In the genomic region with DNA sequence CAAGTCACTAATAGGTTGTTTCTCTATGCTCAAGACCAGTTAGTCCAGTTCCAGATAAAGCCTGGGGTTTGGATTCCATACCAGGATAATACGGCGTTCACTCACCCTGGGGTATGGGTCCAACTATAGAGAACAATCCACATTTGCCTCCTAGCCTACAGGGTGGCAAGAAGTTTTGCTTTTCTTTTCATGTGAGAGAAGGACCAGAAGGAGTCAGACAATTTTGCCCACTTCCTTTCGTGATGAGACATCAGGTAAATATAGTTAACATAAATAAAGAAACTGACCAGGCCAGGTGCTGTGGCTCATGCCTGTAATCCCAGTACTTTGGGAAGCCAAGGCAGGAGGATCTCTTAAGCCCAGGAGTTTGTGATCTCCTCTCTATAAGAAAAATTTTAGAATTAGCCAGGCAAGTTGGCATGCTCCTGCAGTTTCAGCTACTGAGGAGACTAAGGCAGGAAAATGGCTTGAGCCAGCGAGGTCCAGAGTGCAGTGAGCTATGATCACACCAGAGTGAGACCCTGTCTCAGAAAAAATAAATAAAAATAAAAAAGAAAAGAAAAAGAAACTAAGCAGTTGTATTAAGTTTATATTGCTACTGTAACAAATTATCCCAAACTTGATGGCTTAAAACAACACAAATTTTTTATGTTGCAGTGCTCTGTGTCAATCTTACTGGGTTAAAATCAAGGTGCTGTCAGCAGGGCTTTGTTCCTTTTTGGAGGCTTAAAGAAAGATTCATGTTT, we compare ENCODE assay signal across 10 cellular contexts. TPM values are rescaled to one million over a fixed set of nuclear protein-coding genes. Genes with fewer than 3 reads are reported as not detected.
DNase-seq lines count a peak whose midpoint lies in the region; ATAC-seq, FAIRE-seq and TF ChIP-seq lines count a peak whose summit lies in the region.
"Had no signal": no experiment of that assay in that cellular context is flagged by ENCODE, and none has a peak within 500 bp of the region (broad histone marks: within the 10 kb centered on the region; RNA-seq: fewer than 3 reads in every experiment).

No MANE protein-coding gene starts in this region.

- peaks cover 3% of the 10 kb centered on the region for H3K9me3 Mint-ChIP-seq in activated naive CD4-positive, alpha-beta T cell treated with anti-CD3 and anti-CD28 coated beads, Interleukin-2, amount 10 ng/mL, durations not matched to agents 7 days and 5 days
- peaks cover 2% of the 10 kb centered on the region for H3K9me3 Mint-ChIP-seq in activated naive CD4-positive, alpha-beta T cell treated with anti-CD3 and anti-CD28 coated beads for 36 hours
- H3K9me3 Mint-ChIP-seq in neural progenitor cell = no peaks in the 10 kb centered on the region
- H3K9me3 Mint-ChIP-seq: neural crest cell had no signal

- intact Hi-C loops in activated naive CD4-positive, alpha-beta T cell treated with anti-CD3 and anti-CD28 coated beads for 36 hours (cut with micrococcal nuclease) = loop anchor here (1.0 to 10.0 kb wide), 2 partner anchors 34 to 515 kb away; partner anchors contain the start of gene EPB41L4A
- intact Hi-C loops in heart left ventricle (cut with DNase I) = loop anchor here in 4 of 10 donors (5.0 to 10.0 kb wide), 4 partner anchors 33 to 375 kb away; partner anchors contain the start of genes DCP2 (in 1 of the 4) and SRP19 (in 1 of the 4)
- intact Hi-C loops in cardiac septum (cut with DNase I) = no loop called here
- intact Hi-C loops in kidney (cut with DNase I) = no loop called here

- peak overlapping the region; percentile 64 for H3K4me3 Mint-ChIP-seq in activated naive CD4-positive, alpha-beta T cell treated with anti-CD3 and anti-CD28 coated beads, Interleukin-2, amount 10 ng/mL, durations not matched to agents 7 days and 5 days
- no peak overlapping the region for H3K4me3 Mint-ChIP-seq in activated naive CD4-positive, alpha-beta T cell treated with anti-CD3 and anti-CD28 coated beads for 36 hours
- no peak overlapping the region for H3K4me3 Mint-ChIP-seq in neural progenitor cell
- H3K4me3 Mint-ChIP-seq: neural crest cell had no signal

- H4K20me1 ChIP-seq in neural progenitor cell (ENCODE audit: low read depth) = no peaks in the 10 kb centered on the region

- H3K27me3 Mint-ChIP-seq in activated naive CD4-positive, alpha-beta T cell treated with anti-CD3 and anti-CD28 coated beads, Interleukin-2, amount 10 ng/mL, durations not matched to agents 7 days and 5 days = no peaks in the 10 kb centered on the region
- H3K27me3 Mint-ChIP-seq in activated naive CD4-positive, alpha-beta T cell treated with anti-CD3 and anti-CD28 coated beads for 36 hours (ENCODE audit: low read depth) = no peaks in the 10 kb centered on the region
- peaks cover 13% of the 10 kb centered on the region for H3K27me3 Mint-ChIP-seq in neural progenitor cell (ENCODE audit: insufficient read depth, low read depth)

- H3K36me3 ChIP-seq in RWPE2 (ENCODE audit: low read depth) (no peaks in the 10 kb centered on the region), neural progenitor cell (no peaks in the 10 kb centered on the region), heart left ventricle (no peaks in the 10 kb centered on the region), kidney (ENCODE audit: control insufficient read depth in 1 of 2, insufficient read depth in 2 of 2, low read length in 2 of 2) (no peaks in the 10 kb centered on the region)

- H3F3A ChIP-seq in neural progenitor cell (ENCODE audit: low read depth) = no peaks in the 10 kb centered on the region

- no peak overlapping the region for H3K4me2 ChIP-seq in neural progenitor cell

- TF ChIP-seq POLR2A in heart left ventricle (IDR thresholded peaks at IDR 0.05) = no peak

- H2AFZ ChIP-seq in neural progenitor cell (replicated peaks) = no peak overlapping the region

- H3K36me3 Mint-ChIP-seq in activated naive CD4-positive, alpha-beta T cell treated with anti-CD3 and anti-CD28 coated beads, Interleukin-2, amount 10 ng/mL, durations not matched to agents 7 days and 5 days = peaks cover 8% of the 10 kb centered on the region
- H3K36me3 Mint-ChIP-seq in activated naive CD4-positive, alpha-beta T cell treated with anti-CD3 and anti-CD28 coated beads for 36 hours (ENCODE audit: low read depth) = no peaks in the 10 kb centered on the region
- H3K36me3 Mint-ChIP-seq in neural progenitor cell = no peaks in the 10 kb centered on the region

- CTCF ChIA-PET in activated naive CD4-positive, alpha-beta T cell treated with anti-CD3 and anti-CD28 coated beads, Interleukin-2, amount 10 ng/mL, durations not matched to agents 7 days and 5 days (lab: Charles Lee) = interaction anchor here (0.6 to 1.3 kb wide), 2 partner anchors 9 to 33 kb away, joined by 5 to 6 read pairs; no protein-coding TSS in a partner anchor
- CTCF ChIA-PET in activated naive CD4-positive, alpha-beta T cell treated with anti-CD3 and anti-CD28 coated beads for 36 hours (lab: Charles Lee) = interaction anchor here (0.6 kb wide), 1 partner anchor 68 kb away, joined by 3 read pairs; the partner anchor contains the start of gene SRP19

- WGBS in heart left ventricle, 4 donors = 89 to 93% (median 90%) methylated on average over 4 of the region's 4 CpGs

- ATAC-seq in HG02970 (IDR thresholded peaks at IDR 0.05; ENCODE audit: low FRiP score, unreplicated experiment) (peak; percentile 59), RWPE2 (ENCODE audit: low read depth) (peak; percentile 52; the same call in 2 of the 3 replicates), heart left ventricle (no peak)

- H3K9ac ChIP-seq in neural progenitor cell (no peak overlapping the region), kidney (ENCODE audit: low read length in 2 of 2) (no peak overlapping the region)

- H3K4me1 ChIP-seq in RWPE2 (ENCODE audit: insufficient read depth, poor library complexity, severe bottlenecking) = peaks cover 3% of the 10 kb centered on the region
- no peaks in the 10 kb centered on the region for H3K4me1 ChIP-seq in neural progenitor cell
- H3K4me1 ChIP-seq in heart left ventricle = peaks cover 0 to 38% (median 0%) of the 10 kb centered on the region in 12 donors
- H3K4me1 ChIP-seq in kidney (ENCODE audit: control insufficient read depth in 1 of 2, insufficient read depth in 1 of 2, low read depth in 1 of 2, low read length in 2 of 2) = no peaks in the 10 kb centered on the region

- H3K27ac ChIP-seq in RWPE2 (ENCODE audit: poor library complexity, severe bottlenecking) (no peak overlapping the region), neural progenitor cell (no peak overlapping the region), heart left ventricle (peak overlapping the region in 1 of 12 donors; percentile 39), kidney (ENCODE audit: low read depth in 2 of 2, low read length in 2 of 2) (no peak overlapping the region)

- FAIRE-seq in kidney (lab: Jason Lieb, UNC) = no peak

- TF ChIP-seq CTCF in RWPE2 (IDR thresholded peaks at IDR 0.05; ENCODE audit: poor library complexity, severe bottlenecking) = no peak
- no peak for TF ChIP-seq CTCF in neural progenitor cell (IDR thresholded peaks at IDR 0.05)
- no peak for TF ChIP-seq CTCF in heart left ventricle (IDR thresholded peaks at IDR 0.05)
- no peak for TF ChIP-seq CTCF in kidney (IDR thresholded peaks at IDR 0.05; ENCODE audit: borderline replicate concordance, extremely low read depth, insufficient read depth)

- H3K9me3 ChIP-seq in RWPE2 (ENCODE audit: severe bottlenecking) (no peaks in the 10 kb centered on the region), neural progenitor cell (ENCODE audit: low read depth) (no peaks in the 10 kb centered on the region), heart left ventricle (no peaks in the 10 kb centered on the region), kidney (ENCODE audit: control insufficient read depth in 1 of 2, low read length in 2 of 2) (no peaks in the 10 kb centered on the region)

- H3K79me2 ChIP-seq in neural progenitor cell (ENCODE audit: low read depth) = no peaks in the 10 kb centered on the region

- H3K27me3 ChIP-seq in RWPE2 (ENCODE audit: insufficient read depth, poor library complexity, severe bottlenecking) = no peaks in the 10 kb centered on the region
- no peaks in the 10 kb centered on the region for H3K27me3 ChIP-seq in neural progenitor cell
- no peaks in the 10 kb centered on the region for H3K27me3 ChIP-seq in heart left ventricle

- DNase-seq in activated naive CD4-positive, alpha-beta T cell treated with anti-CD3 and anti-CD28 coated beads, Interleukin-2, amount 10 ng/mL, durations not matched to agents 7 days and 5 days = no peak
- no peak for DNase-seq in activated naive CD4-positive, alpha-beta T cell treated with anti-CD3 and anti-CD28 coated beads for 36 hours
- DNase-seq in RWPE2 (ENCODE audit: low spot score) (no peak), neural progenitor cell (ENCODE audit: low spot score) (no peak), heart left ventricle (no peak), cardiac septum (ENCODE audit: low spot score) (no peak), kidney (no peak)
- DNase-seq: activated CD8-positive, alpha-beta memory T cell treated with anti-CD3 and anti-CD28 coated beads for 24 hours had no signal

- peaks cover 65% of the 10 kb centered on the region for H3K4me1 Mint-ChIP-seq in activated naive CD4-positive, alpha-beta T cell treated with anti-CD3 and anti-CD28 coated beads, Interleukin-2, amount 10 ng/mL, durations not matched to agents 7 days and 5 days
- peaks cover 38% of the 10 kb centered on the region for H3K4me1 Mint-ChIP-seq in activated naive CD4-positive, alpha-beta T cell treated with anti-CD3 and anti-CD28 coated beads for 36 hours (ENCODE audit: low read depth)
- peaks cover 12% of the 10 kb centered on the region for H3K4me1 Mint-ChIP-seq in neural progenitor cell

- H3K4me3 ChIP-seq in RWPE2 (ENCODE audit: severe bottlenecking) (no peak overlapping the region), neural progenitor cell (no peak overlapping the region), heart left ventricle (no peak overlapping the region), kidney (ENCODE audit: low read length in 2 of 2) (no peak overlapping the region)

- peak overlapping the region; percentile 95 for H3K27ac Mint-ChIP-seq in activated naive CD4-positive, alpha-beta T cell treated with anti-CD3 and anti-CD28 coated beads, Interleukin-2, amount 10 ng/mL, durations not matched to agents 7 days and 5 days
- no peak overlapping the region for H3K27ac Mint-ChIP-seq in activated naive CD4-positive, alpha-beta T cell treated with anti-CD3 and anti-CD28 coated beads for 36 hours
- H3K27ac Mint-ChIP-seq in neural progenitor cell = no peak overlapping the region

RNA-seq across cellular contexts. Expression of gene REEP5, which starts 7.5 kb away (rescaled TPM):
- 10 to 100 TPM; 18.3 to 18.8 TPM for total RNA-seq in activated naive CD4-positive, alpha-beta T cell treated with anti-CD3 and anti-CD28 coated beads for 36 hours
- total RNA-seq in neural progenitor cell (ENCODE audit: low replicate concordance) (14.3 and 17.1 TPM in 2 replicates), heart left ventricle (100 to 1,000 TPM; 103 to 187 (median 141) TPM), cardiac septum (119 TPM), kidney (132 TPM)
- polyA plus RNA-seq in heart left ventricle (100 to 1,000 TPM in 1 of 2 donors, 10 to 100 TPM in 1; 93.5 to 116 TPM), kidney (ENCODE audit: insufficient read depth, low read depth, low replicate concordance) (157 TPM)

RNA-seq across cellular contexts. Expression of gene DCP2, which starts 47.1 kb away (rescaled TPM):
- 100 to 1,000 TPM; 129 TPM for total RNA-seq in activated naive CD4-positive, alpha-beta T cell treated with anti-CD3 and anti-CD28 coated beads for 36 hours
- total RNA-seq in neural progenitor cell (ENCODE audit: low replicate concordance) (123 and 174 TPM in 2 replicates), heart left ventricle (10 to 100 TPM in 8 of 9 donors, 1 to 10 TPM in 1; 8.3 to 36.0 (median 18.4) TPM), cardiac septum (21.8 TPM), kidney (43.0 TPM)
- polyA plus RNA-seq in heart left ventricle (1 to 10 TPM; 3.4 to 5.3 TPM), kidney (ENCODE audit: insufficient read depth, low read depth, low replicate concordance) (6.9 TPM)

Comparison
In these comparisons a context has a peak if more than half of its experiments do, and no peak if none do; other contexts are left out.
1. ATAC-seq: peak in HG02970 (single experiment) and RWPE2 (single experiment); none in heart left ventricle (0 of 4).